Comparison of ENCODE assay signal across 1 cellular context in genomic region chr4:6752486-6752829, GRCh38.
TF ChIP-seq lines count a peak whose summit lies in the region.

No MANE protein-coding gene starts in this region.

TF ChIP-seq in K562, 482 proteins besides CTCF, POLR2A, EP300 and RAD21 (continued from another document):
- TF ChIP-seq THAP12 (CRISPR knock-in tag; IDR thresholded peaks at IDR 0.05) (no peak), SOX6 (IDR thresholded peaks at IDR 0.05) (no peak), SMARCA4 (IDR thresholded peaks at IDR 0.05) (peak; percentile 36; the same call in 1 of the 2 replicates), MEF2D (tag; conservative IDR thresholded peaks at IDR 0.05; ENCODE audit: low read depth) (no peak), FOXJ3 (CRISPR knock-in tag; IDR thresholded peaks at IDR 0.05) (no peak), HDAC3 (IDR thresholded peaks at IDR 0.05; ENCODE audit: borderline replicate concordance, partially characterized antibody) (no peak)
